In the genomic region with DNA sequence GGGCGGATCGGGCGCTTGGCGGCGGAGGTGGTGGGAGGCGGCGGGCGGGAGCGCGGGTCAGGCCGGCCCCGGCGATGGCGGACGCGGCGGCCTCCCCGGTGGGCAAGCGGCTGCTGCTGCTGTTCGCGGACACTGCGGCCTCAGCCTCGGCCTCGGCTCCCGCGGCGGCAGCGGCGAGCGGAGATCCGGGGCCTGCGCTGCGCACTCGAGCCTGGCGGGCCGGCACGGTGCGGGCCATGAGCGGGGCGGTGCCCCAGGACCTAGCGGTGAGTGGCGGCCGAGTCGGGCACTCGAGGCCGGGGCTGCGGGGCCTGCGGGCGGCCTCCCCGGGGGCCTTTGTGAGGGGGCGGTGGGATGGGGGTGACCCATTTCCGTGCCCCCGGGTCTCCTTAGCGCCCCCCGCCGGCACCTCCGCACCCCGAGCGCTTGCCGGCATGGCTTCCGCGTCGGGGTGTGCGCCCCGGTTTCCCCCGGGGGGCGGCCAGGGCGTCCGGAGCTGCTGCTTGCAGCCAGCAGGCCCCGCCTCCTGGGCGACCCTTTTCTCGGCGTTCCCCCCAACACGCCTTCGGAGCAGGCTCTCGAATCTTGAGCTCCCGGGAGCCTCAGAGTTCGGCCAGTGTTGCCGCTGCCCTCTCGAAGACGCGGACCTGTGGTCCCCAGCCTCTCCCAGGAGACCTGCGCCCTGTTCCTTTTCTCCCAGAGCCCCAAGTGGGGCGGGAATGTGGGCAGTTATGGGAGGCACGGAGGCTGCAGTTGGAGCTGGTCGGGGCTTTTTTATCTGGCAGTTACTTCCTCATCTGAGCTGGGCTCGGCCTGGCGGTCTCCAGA, we compare ENCODE assay signal across 1 cellular context.
TF ChIP-seq lines count a peak whose summit lies in the region.

No MANE protein-coding gene starts in this region.

TF ChIP-seq in HepG2, 621 proteins besides CTCF, POLR2A, EP300 and RAD21 (continued from another document and continues in another):
- TF ChIP-seq, protein P1, sequence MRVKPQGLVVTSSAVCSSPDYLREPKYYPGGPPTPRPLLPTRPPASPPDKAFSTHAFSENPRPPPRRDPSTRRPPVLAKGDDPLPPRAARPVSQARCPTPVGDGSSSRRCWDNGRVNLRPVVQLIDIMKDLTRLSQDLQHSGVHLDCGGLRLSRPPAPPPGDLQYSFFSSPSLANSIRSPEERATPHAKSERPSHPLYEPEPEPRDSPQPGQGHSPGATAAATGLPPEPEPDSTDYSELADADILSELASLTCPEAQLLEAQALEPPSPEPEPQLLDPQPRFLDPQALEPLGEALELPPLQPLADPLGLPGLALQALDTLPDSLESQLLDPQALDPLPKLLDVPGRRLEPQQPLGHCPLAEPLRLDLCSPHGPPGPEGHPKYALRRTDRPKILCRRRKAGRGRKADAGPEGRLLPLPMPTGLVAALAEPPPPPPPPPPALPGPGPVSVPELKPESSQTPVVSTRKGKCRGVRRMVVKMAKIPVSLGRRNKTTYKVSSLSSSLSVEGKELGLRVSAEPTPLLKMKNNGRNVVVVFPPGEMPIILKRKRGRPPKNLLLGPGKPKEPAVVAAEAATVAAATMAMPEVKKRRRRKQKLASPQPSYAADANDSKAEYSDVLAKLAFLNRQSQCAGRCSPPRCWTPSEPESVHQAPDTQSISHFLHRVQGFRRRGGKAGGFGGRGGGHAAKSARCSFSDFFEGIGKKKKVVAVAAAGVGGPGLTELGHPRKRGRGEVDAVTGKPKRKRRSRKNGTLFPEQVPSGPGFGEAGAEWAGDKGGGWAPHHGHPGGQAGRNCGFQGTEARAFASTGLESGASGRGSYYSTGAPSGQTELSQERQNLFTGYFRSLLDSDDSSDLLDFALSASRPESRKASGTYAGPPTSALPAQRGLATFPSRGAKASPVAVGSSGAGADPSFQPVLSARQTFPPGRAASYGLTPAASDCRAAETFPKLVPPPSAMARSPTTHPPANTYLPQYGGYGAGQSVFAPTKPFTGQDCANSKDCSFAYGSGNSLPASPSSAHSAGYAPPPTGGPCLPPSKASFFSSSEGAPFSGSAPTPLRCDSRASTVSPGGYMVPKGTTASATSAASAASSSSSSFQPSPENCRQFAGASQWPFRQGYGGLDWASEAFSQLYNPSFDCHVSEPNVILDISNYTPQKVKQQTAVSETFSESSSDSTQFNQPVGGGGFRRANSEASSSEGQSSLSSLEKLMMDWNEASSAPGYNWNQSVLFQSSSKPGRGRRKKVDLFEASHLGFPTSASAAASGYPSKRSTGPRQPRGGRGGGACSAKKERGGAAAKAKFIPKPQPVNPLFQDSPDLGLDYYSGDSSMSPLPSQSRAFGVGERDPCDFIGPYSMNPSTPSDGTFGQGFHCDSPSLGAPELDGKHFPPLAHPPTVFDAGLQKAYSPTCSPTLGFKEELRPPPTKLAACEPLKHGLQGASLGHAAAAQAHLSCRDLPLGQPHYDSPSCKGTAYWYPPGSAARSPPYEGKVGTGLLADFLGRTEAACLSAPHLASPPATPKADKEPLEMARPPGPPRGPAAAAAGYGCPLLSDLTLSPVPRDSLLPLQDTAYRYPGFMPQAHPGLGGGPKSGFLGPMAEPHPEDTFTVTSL (CRISPR knock-in tag; IDR thresholded peaks at IDR 0.05; ENCODE audit: borderline replicate concordance), result no peak; the same call in 1 of the 2 replicates
- TF ChIP-seq ETV6 (CRISPR knock-in tag; conservative IDR thresholded peaks at IDR 0.05) (no peak), MED13 (CRISPR knock-in tag; IDR thresholded peaks at IDR 0.05) (no peak), ZMAT3 (CRISPR knock-in tag; conservative IDR thresholded peaks at IDR 0.05) (peak; percentile 19; the same call in 1 of the 2 replicates), ZNF205 (CRISPR knock-in tag; IDR thresholded peaks at IDR 0.05) (no peak), ZMYM4 (CRISPR knock-in tag; IDR thresholded peaks at IDR 0.05) (peak; percentile 54; the same call in 1 of the 2 replicates), YEATS4 (CRISPR knock-in tag; IDR thresholded peaks at IDR 0.05; ENCODE audit: borderline replicate concordance) (peak; percentile 42), ARHGAP35 (CRISPR knock-in tag; IDR thresholded peaks at IDR 0.05; ENCODE audit: borderline replicate concordance) (no peak), ZNF24 (IDR thresholded peaks at IDR 0.05) (no peak), NFKBIZ (CRISPR knock-in tag; IDR thresholded peaks at IDR 0.05) (no peak), FIP1L1 (IDR thresholded peaks at IDR 0.05; ENCODE audit: borderline replicate concordance, insufficient read depth, low read depth, low read length) (no peak), MBD4 (IDR thresholded peaks at IDR 0.05; ENCODE audit: borderline replicate concordance, low read length) (no peak), ZNF569 (CRISPR knock-in tag; IDR thresholded peaks at IDR 0.05; ENCODE audit: borderline replicate concordance) (no peak), ZNF30 (CRISPR knock-in tag; IDR thresholded peaks at IDR 0.05) (no peak), HNF4G (IDR thresholded peaks at IDR 0.05; ENCODE audit: borderline replicate concordance, low read depth, low read length) (no peak), HNF4G (CRISPR knock-in tag; IDR thresholded peaks at IDR 0.05; ENCODE audit: borderline replicate concordance, low read depth) (no peak), MAF1 (CRISPR knock-in tag; IDR thresholded peaks at IDR 0.05; ENCODE audit: borderline replicate concordance) (no peak), CAMTA2 (CRISPR knock-in tag; IDR thresholded peaks at IDR 0.05; ENCODE audit: borderline replicate concordance) (no peak), ZNF557 (CRISPR knock-in tag; IDR thresholded peaks at IDR 0.05) (no peak), ISX (CRISPR knock-in tag; conservative IDR thresholded peaks at IDR 0.05) (no peak), THYN1 (CRISPR knock-in tag; IDR thresholded peaks at IDR 0.05; ENCODE audit: borderline replicate concordance, low read depth) (no peak)
- TF ChIP-seq, protein P2, sequence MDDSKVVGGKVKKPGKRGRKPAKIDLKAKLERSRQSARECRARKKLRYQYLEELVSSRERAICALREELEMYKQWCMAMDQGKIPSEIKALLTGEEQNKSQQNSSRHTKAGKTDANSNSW (CRISPR knock-in tag; IDR thresholded peaks at IDR 0.05; ENCODE audit: borderline replicate concordance), result no peak
- TF ChIP-seq, protein P3, sequence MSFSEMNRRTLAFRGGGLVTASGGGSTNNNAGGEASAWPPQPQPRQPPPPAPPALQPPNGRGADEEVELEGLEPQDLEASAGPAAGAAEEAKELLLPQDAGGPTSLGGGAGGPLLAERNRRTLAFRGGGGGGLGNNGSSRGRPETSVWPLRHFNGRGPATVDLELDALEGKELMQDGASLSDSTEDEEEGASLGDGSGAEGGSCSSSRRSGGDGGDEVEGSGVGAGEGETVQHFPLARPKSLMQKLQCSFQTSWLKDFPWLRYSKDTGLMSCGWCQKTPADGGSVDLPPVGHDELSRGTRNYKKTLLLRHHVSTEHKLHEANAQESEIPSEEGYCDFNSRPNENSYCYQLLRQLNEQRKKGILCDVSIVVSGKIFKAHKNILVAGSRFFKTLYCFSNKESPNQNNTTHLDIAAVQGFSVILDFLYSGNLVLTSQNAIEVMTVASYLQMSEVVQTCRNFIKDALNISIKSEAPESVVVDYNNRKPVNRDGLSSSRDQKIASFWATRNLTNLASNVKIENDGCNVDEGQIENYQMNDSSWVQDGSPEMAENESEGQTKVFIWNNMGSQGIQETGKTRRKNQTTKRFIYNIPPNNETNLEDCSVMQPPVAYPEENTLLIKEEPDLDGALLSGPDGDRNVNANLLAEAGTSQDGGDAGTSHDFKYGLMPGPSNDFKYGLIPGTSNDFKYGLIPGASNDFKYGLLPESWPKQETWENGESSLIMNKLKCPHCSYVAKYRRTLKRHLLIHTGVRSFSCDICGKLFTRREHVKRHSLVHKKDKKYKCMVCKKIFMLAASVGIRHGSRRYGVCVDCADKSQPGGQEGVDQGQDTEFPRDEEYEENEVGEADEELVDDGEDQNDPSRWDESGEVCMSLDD (CRISPR knock-in tag; IDR thresholded peaks at IDR 0.05; ENCODE audit: borderline replicate concordance), result peak; percentile 97
- TF ChIP-seq, protein P4, sequence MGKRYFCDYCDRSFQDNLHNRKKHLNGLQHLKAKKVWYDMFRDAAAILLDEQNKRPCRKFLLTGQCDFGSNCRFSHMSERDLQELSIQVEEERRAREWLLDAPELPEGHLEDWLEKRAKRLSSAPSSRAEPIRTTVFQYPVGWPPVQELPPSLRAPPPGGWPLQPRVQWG (CRISPR knock-in tag; IDR thresholded peaks at IDR 0.05; ENCODE audit: borderline replicate concordance, low read depth), result no peak
- TF ChIP-seq, protein P5, sequence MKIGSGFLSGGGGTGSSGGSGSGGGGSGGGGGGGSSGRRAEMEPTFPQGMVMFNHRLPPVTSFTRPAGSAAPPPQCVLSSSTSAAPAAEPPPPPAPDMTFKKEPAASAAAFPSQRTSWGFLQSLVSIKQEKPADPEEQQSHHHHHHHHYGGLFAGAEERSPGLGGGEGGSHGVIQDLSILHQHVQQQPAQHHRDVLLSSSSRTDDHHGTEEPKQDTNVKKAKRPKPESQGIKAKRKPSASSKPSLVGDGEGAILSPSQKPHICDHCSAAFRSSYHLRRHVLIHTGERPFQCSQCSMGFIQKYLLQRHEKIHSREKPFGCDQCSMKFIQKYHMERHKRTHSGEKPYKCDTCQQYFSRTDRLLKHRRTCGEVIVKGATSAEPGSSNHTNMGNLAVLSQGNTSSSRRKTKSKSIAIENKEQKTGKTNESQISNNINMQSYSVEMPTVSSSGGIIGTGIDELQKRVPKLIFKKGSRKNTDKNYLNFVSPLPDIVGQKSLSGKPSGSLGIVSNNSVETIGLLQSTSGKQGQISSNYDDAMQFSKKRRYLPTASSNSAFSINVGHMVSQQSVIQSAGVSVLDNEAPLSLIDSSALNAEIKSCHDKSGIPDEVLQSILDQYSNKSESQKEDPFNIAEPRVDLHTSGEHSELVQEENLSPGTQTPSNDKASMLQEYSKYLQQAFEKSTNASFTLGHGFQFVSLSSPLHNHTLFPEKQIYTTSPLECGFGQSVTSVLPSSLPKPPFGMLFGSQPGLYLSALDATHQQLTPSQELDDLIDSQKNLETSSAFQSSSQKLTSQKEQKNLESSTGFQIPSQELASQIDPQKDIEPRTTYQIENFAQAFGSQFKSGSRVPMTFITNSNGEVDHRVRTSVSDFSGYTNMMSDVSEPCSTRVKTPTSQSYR (CRISPR knock-in tag; IDR thresholded peaks at IDR 0.05; ENCODE audit: borderline replicate concordance), result no peak
- TF ChIP-seq, protein P6, sequence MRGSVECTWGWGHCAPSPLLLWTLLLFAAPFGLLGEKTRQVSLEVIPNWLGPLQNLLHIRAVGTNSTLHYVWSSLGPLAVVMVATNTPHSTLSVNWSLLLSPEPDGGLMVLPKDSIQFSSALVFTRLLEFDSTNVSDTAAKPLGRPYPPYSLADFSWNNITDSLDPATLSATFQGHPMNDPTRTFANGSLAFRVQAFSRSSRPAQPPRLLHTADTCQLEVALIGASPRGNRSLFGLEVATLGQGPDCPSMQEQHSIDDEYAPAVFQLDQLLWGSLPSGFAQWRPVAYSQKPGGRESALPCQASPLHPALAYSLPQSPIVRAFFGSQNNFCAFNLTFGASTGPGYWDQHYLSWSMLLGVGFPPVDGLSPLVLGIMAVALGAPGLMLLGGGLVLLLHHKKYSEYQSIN (CRISPR knock-in tag; IDR thresholded peaks at IDR 0.05; ENCODE audit: borderline replicate concordance), result no peak
- TF ChIP-seq, protein P7, sequence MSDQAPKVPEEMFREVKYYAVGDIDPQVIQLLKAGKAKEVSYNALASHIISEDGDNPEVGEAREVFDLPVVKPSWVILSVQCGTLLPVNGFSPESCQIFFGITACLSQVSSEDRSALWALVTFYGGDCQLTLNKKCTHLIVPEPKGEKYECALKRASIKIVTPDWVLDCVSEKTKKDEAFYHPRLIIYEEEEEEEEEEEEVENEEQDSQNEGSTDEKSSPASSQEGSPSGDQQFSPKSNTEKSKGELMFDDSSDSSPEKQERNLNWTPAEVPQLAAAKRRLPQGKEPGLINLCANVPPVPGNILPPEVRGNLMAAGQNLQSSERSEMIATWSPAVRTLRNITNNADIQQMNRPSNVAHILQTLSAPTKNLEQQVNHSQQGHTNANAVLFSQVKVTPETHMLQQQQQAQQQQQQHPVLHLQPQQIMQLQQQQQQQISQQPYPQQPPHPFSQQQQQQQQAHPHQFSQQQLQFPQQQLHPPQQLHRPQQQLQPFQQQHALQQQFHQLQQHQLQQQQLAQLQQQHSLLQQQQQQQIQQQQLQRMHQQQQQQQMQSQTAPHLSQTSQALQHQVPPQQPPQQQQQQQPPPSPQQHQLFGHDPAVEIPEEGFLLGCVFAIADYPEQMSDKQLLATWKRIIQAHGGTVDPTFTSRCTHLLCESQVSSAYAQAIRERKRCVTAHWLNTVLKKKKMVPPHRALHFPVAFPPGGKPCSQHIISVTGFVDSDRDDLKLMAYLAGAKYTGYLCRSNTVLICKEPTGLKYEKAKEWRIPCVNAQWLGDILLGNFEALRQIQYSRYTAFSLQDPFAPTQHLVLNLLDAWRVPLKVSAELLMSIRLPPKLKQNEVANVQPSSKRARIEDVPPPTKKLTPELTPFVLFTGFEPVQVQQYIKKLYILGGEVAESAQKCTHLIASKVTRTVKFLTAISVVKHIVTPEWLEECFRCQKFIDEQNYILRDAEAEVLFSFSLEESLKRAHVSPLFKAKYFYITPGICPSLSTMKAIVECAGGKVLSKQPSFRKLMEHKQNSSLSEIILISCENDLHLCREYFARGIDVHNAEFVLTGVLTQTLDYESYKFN (CRISPR knock-in tag; conservative IDR thresholded peaks at IDR 0.05), result no peak
- TF ChIP-seq, protein P8, sequence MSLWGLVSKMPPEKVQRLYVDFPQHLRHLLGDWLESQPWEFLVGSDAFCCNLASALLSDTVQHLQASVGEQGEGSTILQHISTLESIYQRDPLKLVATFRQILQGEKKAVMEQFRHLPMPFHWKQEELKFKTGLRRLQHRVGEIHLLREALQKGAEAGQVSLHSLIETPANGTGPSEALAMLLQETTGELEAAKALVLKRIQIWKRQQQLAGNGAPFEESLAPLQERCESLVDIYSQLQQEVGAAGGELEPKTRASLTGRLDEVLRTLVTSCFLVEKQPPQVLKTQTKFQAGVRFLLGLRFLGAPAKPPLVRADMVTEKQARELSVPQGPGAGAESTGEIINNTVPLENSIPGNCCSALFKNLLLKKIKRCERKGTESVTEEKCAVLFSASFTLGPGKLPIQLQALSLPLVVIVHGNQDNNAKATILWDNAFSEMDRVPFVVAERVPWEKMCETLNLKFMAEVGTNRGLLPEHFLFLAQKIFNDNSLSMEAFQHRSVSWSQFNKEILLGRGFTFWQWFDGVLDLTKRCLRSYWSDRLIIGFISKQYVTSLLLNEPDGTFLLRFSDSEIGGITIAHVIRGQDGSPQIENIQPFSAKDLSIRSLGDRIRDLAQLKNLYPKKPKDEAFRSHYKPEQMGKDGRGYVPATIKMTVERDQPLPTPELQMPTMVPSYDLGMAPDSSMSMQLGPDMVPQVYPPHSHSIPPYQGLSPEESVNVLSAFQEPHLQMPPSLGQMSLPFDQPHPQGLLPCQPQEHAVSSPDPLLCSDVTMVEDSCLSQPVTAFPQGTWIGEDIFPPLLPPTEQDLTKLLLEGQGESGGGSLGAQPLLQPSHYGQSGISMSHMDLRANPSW (CRISPR knock-in tag; IDR thresholded peaks at IDR 0.05; ENCODE audit: borderline replicate concordance), result 0 out of 2 replicates have a peak, but pooled peaks have one; percentile 46
- TF ChIP-seq, protein P9, sequence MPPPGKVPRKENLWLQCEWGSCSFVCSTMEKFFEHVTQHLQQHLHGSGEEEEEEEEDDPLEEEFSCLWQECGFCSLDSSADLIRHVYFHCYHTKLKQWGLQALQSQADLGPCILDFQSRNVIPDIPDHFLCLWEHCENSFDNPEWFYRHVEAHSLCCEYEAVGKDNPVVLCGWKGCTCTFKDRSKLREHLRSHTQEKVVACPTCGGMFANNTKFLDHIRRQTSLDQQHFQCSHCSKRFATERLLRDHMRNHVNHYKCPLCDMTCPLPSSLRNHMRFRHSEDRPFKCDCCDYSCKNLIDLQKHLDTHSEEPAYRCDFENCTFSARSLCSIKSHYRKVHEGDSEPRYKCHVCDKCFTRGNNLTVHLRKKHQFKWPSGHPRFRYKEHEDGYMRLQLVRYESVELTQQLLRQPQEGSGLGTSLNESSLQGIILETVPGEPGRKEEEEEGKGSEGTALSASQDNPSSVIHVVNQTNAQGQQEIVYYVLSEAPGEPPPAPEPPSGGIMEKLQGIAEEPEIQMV (CRISPR knock-in tag; IDR thresholded peaks at IDR 0.05; ENCODE audit: low read depth), result 0 out of 2 replicates have a peak, but pooled peaks have one; percentile 29
